ENCODE assay signal across 14 cellular contexts in genomic region chr9:93674580-93675335, GRCh38.
A peak's percentile ranks its signal among the peaks of the same experiment; 100 is the strongest.
DNase-seq lines count a peak whose midpoint lies in the region; ATAC-seq and TF ChIP-seq lines count a peak whose summit lies in the region.
"Had no signal": no experiment of that assay in that cellular context is flagged by ENCODE, and none has a peak within 500 bp of the region (broad histone marks: within the 10 kb centered on the region; RNA-seq: fewer than 3 reads in every experiment).

No MANE protein-coding gene starts in this region.

- H3K4me1 ChIP-seq in RWPE2 (ENCODE audit: insufficient read depth, poor library complexity, severe bottlenecking), result no peaks in the 10 kb centered on the region
- H3K4me1 ChIP-seq in hepatocyte (ENCODE audit: insufficient read depth), result no peaks in the 10 kb centered on the region
- H3K4me1 ChIP-seq: pancreas, SJSA1 had no signal

- no peak for ATAC-seq in RWPE2 (ENCODE audit: low read depth)
- ATAC-seq: pancreas had no signal

- no peaks in the 10 kb centered on the region; the same call in 1 of the 2 replicates for H3K36me3 ChIP-seq in RWPE2 (ENCODE audit: low read depth)
- no peaks in the 10 kb centered on the region for H3K36me3 ChIP-seq in hepatocyte (replicated peaks; ENCODE audit: insufficient read depth, low read depth)

- H3K9me2 ChIP-seq in hepatocyte (replicated peaks; ENCODE audit: insufficient read depth), result no peaks in the 10 kb centered on the region

- TF ChIP-seq CTCF in CD14-positive monocyte (IDR thresholded peaks at IDR 0.05), result no peak
- TF ChIP-seq CTCF in RWPE2 (IDR thresholded peaks at IDR 0.05; ENCODE audit: poor library complexity, severe bottlenecking), result no peak
- TF ChIP-seq CTCF in hepatocyte (IDR thresholded peaks at IDR 0.05; ENCODE audit: poor library complexity), result no peak

- H3K27ac Mint-ChIP-seq in CD14-positive monocyte, result peak overlapping the region in 2 of 7 donors; percentile 37 to 54
- H3K27ac Mint-ChIP-seq: dendritic cell treated with granulocyte-macrophage colony-stimulating factor and Interleukin-4, amounts not matched to agents 40 ng/mL and 50 ng/mL, for 4 days; memory B cell had no signal

- peaks cover 46 to 67% of the 10 kb centered on the region in 2 donors for H3K36me3 Mint-ChIP-seq in CD14-positive monocyte

- no peak overlapping the region for H3K4me3 ChIP-seq in RWPE2 (ENCODE audit: severe bottlenecking)
- H3K4me3 ChIP-seq in hepatocyte, result no peak overlapping the region
- H3K4me3 ChIP-seq: pancreas, SJSA1 had no signal

- no peaks in the 10 kb centered on the region for H4K20me1 ChIP-seq in hepatocyte (ENCODE audit: insufficient read depth, poor library complexity, severe bottlenecking)

- no peak overlapping the region for H3K27ac ChIP-seq in RWPE2 (ENCODE audit: poor library complexity, severe bottlenecking)
- no peak overlapping the region for H3K27ac ChIP-seq in hepatocyte
- H3K27ac ChIP-seq: pancreas, SJSA1 had no signal

- no peak overlapping the region for H3K4me3 Mint-ChIP-seq in CD14-positive monocyte
- H3K4me3 Mint-ChIP-seq: dendritic cell treated with granulocyte-macrophage colony-stimulating factor and Interleukin-4, amounts not matched to agents 40 ng/mL and 50 ng/mL, for 4 days; memory B cell had no signal

- peaks cover 0 to 5% (median 0%) of the 10 kb centered on the region in 7 donors for H3K9me3 Mint-ChIP-seq in CD14-positive monocyte
- H3K9me3 Mint-ChIP-seq: dendritic cell treated with granulocyte-macrophage colony-stimulating factor and Interleukin-4, amounts not matched to agents 40 ng/mL and 50 ng/mL, for 4 days had no signal

- no peaks in the 10 kb centered on the region for H3K4me1 Mint-ChIP-seq in CD14-positive monocyte

- 97% methylated on average over 14 of the region's 14 CpGs for WGBS in hepatocyte (ENCODE audit: low lambda C conversion rate, missing lambda C conversion rate)

- H3K9me3 ChIP-seq in RWPE2 (ENCODE audit: severe bottlenecking), result no peaks in the 10 kb centered on the region
- no peaks in the 10 kb centered on the region for H3K9me3 ChIP-seq in hepatocyte (ENCODE audit: low read depth)
- H3K9me3 ChIP-seq: pancreas, SJSA1 had no signal

- DNase-seq in CD14-positive monocyte (ENCODE audit: low spot score) (peak; percentile 34), RWPE2 (ENCODE audit: low spot score) (peak; percentile 54), cardiac septum (ENCODE audit: low spot score) (peak; percentile 46), posterior vena cava (ENCODE audit: low spot score) (peak; percentile 58), NCI-H1048 (lab: John Stamatoyannopoulos, UW) (no peak), hepatocyte (ENCODE audit: low spot score) (no peak), cerebellar nuclear complex (lab: John Stamatoyannopoulos, UW) (no peak)
- DNase-seq: amniotic stem cell, DMS79, trophoblast cell had no signal

- no peak overlapping the region for H3K4me2 ChIP-seq in hepatocyte

- H3K27me3 Mint-ChIP-seq in CD14-positive monocyte (ENCODE audit: low read depth in 3 of 3), result peaks cover 0 to 17% (median 5%) of the 10 kb centered on the region in 3 donors
- H3K27me3 Mint-ChIP-seq: dendritic cell treated with granulocyte-macrophage colony-stimulating factor and Interleukin-4, amounts not matched to agents 40 ng/mL and 50 ng/mL, for 4 days; memory B cell had no signal

- no peak overlapping the region for H2AFZ ChIP-seq in hepatocyte

- H3K27me3 ChIP-seq in RWPE2 (ENCODE audit: insufficient read depth, poor library complexity, severe bottlenecking) (no peaks in the 10 kb centered on the region), hepatocyte (no peaks in the 10 kb centered on the region)
- H3K27me3 ChIP-seq: pancreas, SJSA1 had no signal

- intact Hi-C loops in CD14-positive monocyte (cut with micrococcal nuclease) (no loop called here), cardiac septum (cut with DNase I) (no loop called here), posterior vena cava (cut with DNase I) (loop anchor here in 1 of 2 donors (5.0 kb wide), 1 partner anchor 288 kb away; no protein-coding TSS in a partner anchor)

- no peaks in the 10 kb centered on the region for H3K79me2 ChIP-seq in hepatocyte

Comparison
In these comparisons a context has a peak if more than half of its experiments do, and no peak if none do; other contexts are left out.
1. DNase-seq: peak in CD14-positive monocyte (single experiment), RWPE2 (single experiment), cardiac septum (single experiment) and posterior vena cava (single experiment); none in NCI-H1048 (single experiment), hepatocyte (single experiment) and cerebellar nuclear complex (0 of 2).